ENCODE assay signal across 11 cellular contexts in the genomic region with DNA sequence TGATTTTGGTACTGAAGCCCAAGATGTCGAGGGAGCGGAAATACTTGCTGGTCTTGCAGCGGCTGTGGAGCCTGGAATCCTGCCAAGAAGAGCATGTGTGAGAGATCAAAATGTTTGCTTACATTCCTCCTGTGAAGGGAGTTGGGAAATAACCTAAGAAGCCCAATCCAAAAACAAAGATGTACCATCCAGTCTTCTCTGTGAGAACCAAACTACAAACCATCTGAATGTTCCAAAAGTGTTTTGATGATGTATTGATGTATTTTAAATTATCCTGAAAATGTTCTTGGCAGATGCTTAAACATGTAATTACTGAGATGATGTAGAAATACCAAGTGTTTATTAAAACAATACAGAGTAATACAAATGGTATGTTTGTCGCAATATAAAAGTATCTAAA. TPM values are rescaled to one million over a fixed set of nuclear protein-coding genes. Genes with fewer than 3 reads are reported as not detected.
DNase-seq lines count a peak whose midpoint lies in the region; ATAC-seq and TF ChIP-seq lines count a peak whose summit lies in the region.
"Had no signal": no experiment of that assay in that cellular context is flagged by ENCODE, and none has a peak within 500 bp of the region (broad histone marks: within the 10 kb centered on the region; RNA-seq: fewer than 3 reads in every experiment).

No MANE protein-coding gene starts in this region.

- TF ChIP-seq POLR2A in Peyer's patch (IDR thresholded peaks at IDR 0.05), result no peak

- H3K27me3 ChIP-seq in Peyer's patch, result no peaks in the 10 kb centered on the region
- no peaks in the 10 kb centered on the region for H3K27me3 ChIP-seq in naive thymus-derived CD4-positive, alpha-beta T cell (ENCODE audit: control insufficient read depth in 2 of 2, insufficient read depth in 2 of 2, low read length in 2 of 2)

- no peaks in the 10 kb centered on the region for H3K4me1 Mint-ChIP-seq in natural killer cell treated with Interleukin-12 subunit alpha and Interleukin-12 subunit beta and Interleukin-15 and Interleukin-18, amount 100 ng/mL, for 72 hours (ENCODE audit: low read depth in 2 of 2)
- H3K4me1 Mint-ChIP-seq in naive thymus-derived CD4-positive, alpha-beta T cell, result no peaks in the 10 kb centered on the region

- peaks cover 3% of the 10 kb centered on the region for H3K36me3 Mint-ChIP-seq in natural killer cell treated with Interleukin-12 subunit alpha and Interleukin-12 subunit beta and Interleukin-15 and Interleukin-18, amount 100 ng/mL, for 72 hours
- peaks cover 0 to 3% (median 0%) of the 10 kb centered on the region in 5 donors for H3K36me3 Mint-ChIP-seq in naive thymus-derived CD4-positive, alpha-beta T cell

- intact Hi-C loops in naive thymus-derived CD4-positive, alpha-beta T cell (cut with micrococcal nuclease), result no loop called here

- CTCF ChIA-PET in naive thymus-derived CD4-positive, alpha-beta T cell (lab: Charles Lee), result no interaction called here

- DNase-seq in EL, result peak; percentile 67
- peak in 2 of 3 donors; percentile 18 to 75 for DNase-seq in Peyer's patch
- DNase-seq in glomerular visceral epithelial cell (ENCODE audit: extremely low spot score), result peak; percentile 50
- peak; percentile 11 for DNase-seq in putamen (ENCODE audit: low spot score)
- DNase-seq in NCI-H1436 treated with DMSO at 0.1 percent for 48 hours (lab: John Stamatoyannopoulos, UW), result no peak
- DNase-seq in natural killer cell treated with Interleukin-12 subunit alpha and Interleukin-12 subunit beta and Interleukin-15 and Interleukin-18, amount 100 ng/mL, for 72 hours (ENCODE audit: low spot score), result no peak
- no peak for DNase-seq in HuH-7.5 (ENCODE audit: low spot score)
- DNase-seq in naive thymus-derived CD4-positive, alpha-beta T cell, result no peak

- H3K4me3 ChIP-seq in Peyer's patch, result no peak overlapping the region
- no peak overlapping the region for H3K4me3 ChIP-seq in naive thymus-derived CD4-positive, alpha-beta T cell (ENCODE audit: low read length)
- H3K4me3 ChIP-seq: GM12878, skin epidermis had no signal

- no peaks in the 10 kb centered on the region for H3K36me3 ChIP-seq in Peyer's patch
- no peaks in the 10 kb centered on the region for H3K36me3 ChIP-seq in naive thymus-derived CD4-positive, alpha-beta T cell (ENCODE audit: control insufficient read depth in 2 of 3, insufficient read depth in 3 of 3, low read length in 3 of 3)

- no peak overlapping the region for H3K4me3 Mint-ChIP-seq in natural killer cell treated with Interleukin-12 subunit alpha and Interleukin-12 subunit beta and Interleukin-15 and Interleukin-18, amount 100 ng/mL, for 72 hours
- no peak overlapping the region for H3K4me3 Mint-ChIP-seq in naive thymus-derived CD4-positive, alpha-beta T cell
- H3K4me3 Mint-ChIP-seq: T-helper 2 cell treated with Interferon-gamma antibody and Interleukin-4, amounts not matched to agents 5 μg/mL and 100 μg/mL, for 36 hours had no signal

- peaks cover 7% of the 10 kb centered on the region for H3K9me3 Mint-ChIP-seq in natural killer cell treated with Interleukin-12 subunit alpha and Interleukin-12 subunit beta and Interleukin-15 and Interleukin-18, amount 100 ng/mL, for 72 hours
- peaks cover 2 to 62% (median 18%) of the 10 kb centered on the region in 11 donors for H3K9me3 Mint-ChIP-seq in naive thymus-derived CD4-positive, alpha-beta T cell
- H3K9me3 Mint-ChIP-seq: T-helper 2 cell treated with Interferon-gamma antibody and Interleukin-4, amounts not matched to agents 5 μg/mL and 100 μg/mL, for 36 hours had no signal

- H3K27ac ChIP-seq in Peyer's patch, result peak overlapping the region in 3 of 4 donors; percentile 13 to 76 (median 39)
- H3K27ac ChIP-seq in naive thymus-derived CD4-positive, alpha-beta T cell (ENCODE audit: low read depth, low read length), result no peak overlapping the region

- no peak for ATAC-seq in natural killer cell treated with Interleukin-12 subunit alpha and Interleukin-12 subunit beta and Interleukin-15 and Interleukin-18, amount 100 ng/mL, for 72 hours
- ATAC-seq in naive thymus-derived CD4-positive, alpha-beta T cell, result no peak
- ATAC-seq: GM12878 had no signal

- H3K27me3 Mint-ChIP-seq in natural killer cell treated with Interleukin-12 subunit alpha and Interleukin-12 subunit beta and Interleukin-15 and Interleukin-18, amount 100 ng/mL, for 72 hours, result peaks cover 0 to 6% of the 10 kb centered on the region in 2 donors
- peaks cover 0 to 3% (median 0%) of the 10 kb centered on the region in 5 donors for H3K27me3 Mint-ChIP-seq in naive thymus-derived CD4-positive, alpha-beta T cell

- H3K9me3 ChIP-seq in Peyer's patch, result no peaks in the 10 kb centered on the region
- no peaks in the 10 kb centered on the region for H3K9me3 ChIP-seq in naive thymus-derived CD4-positive, alpha-beta T cell (ENCODE audit: control insufficient read depth in 2 of 3, low read length in 3 of 3)

- H3K27ac Mint-ChIP-seq in natural killer cell treated with Interleukin-12 subunit alpha and Interleukin-12 subunit beta and Interleukin-15 and Interleukin-18, amount 100 ng/mL, for 72 hours, result no peak overlapping the region
- H3K27ac Mint-ChIP-seq in naive thymus-derived CD4-positive, alpha-beta T cell, result no peak overlapping the region
- H3K27ac Mint-ChIP-seq: T-helper 2 cell treated with Interferon-gamma antibody and Interleukin-4, amounts not matched to agents 5 μg/mL and 100 μg/mL, for 36 hours had no signal

- TF ChIP-seq CTCF in Peyer's patch (IDR thresholded peaks at IDR 0.05), result no peak

- POLR2A ChIA-PET in naive thymus-derived CD4-positive, alpha-beta T cell (lab: Charles Lee), result no interaction called here

- no peaks in the 10 kb centered on the region for H3K4me1 ChIP-seq in Peyer's patch
- no peaks in the 10 kb centered on the region for H3K4me1 ChIP-seq in naive thymus-derived CD4-positive, alpha-beta T cell (ENCODE audit: control insufficient read depth in 2 of 2, insufficient read depth in 2 of 2, low read length in 2 of 2)

RNA-seq across cellular contexts. Expression of a gene that starts 10.1 kb away (rescaled TPM):
- not detected for total RNA-seq in Peyer's patch
- total RNA-seq in natural killer cell treated with Interleukin-12 subunit alpha and Interleukin-12 subunit beta and Interleukin-15 and Interleukin-18, amount 100 ng/mL, for 72 hours, result not detected
- total RNA-seq in naive thymus-derived CD4-positive, alpha-beta T cell, result not detected
- not detected for polyA plus RNA-seq in naive thymus-derived CD4-positive, alpha-beta T cell
- total RNA-seq: GM12878 had no signal
- polyA plus RNA-seq: GM12878 had no signal

RNA-seq across cellular contexts. Expression of a gene that starts 20.3 kb away (rescaled TPM):
- 100 to 1,000 TPM in 2 of 4 donors, 10 to 100 TPM in 2; 72.0 to 367 (median 194) TPM for total RNA-seq in Peyer's patch
- not detected for total RNA-seq in natural killer cell treated with Interleukin-12 subunit alpha and Interleukin-12 subunit beta and Interleukin-15 and Interleukin-18, amount 100 ng/mL, for 72 hours
- total RNA-seq in naive thymus-derived CD4-positive, alpha-beta T cell, result not detected
- polyA plus RNA-seq in naive thymus-derived CD4-positive, alpha-beta T cell, result not detected
- polyA plus RNA-seq: GM12878 had no signal

RNA-seq across cellular contexts. Expression of a gene that starts 51.6 kb away (rescaled TPM):
- 100 to 1,000 TPM in 1 of 4 donors, 10 to 100 TPM in 3; 62.7 to 129 (median 87.7) TPM for total RNA-seq in Peyer's patch
- not detected for total RNA-seq in natural killer cell treated with Interleukin-12 subunit alpha and Interleukin-12 subunit beta and Interleukin-15 and Interleukin-18, amount 100 ng/mL, for 72 hours
- not detected for total RNA-seq in naive thymus-derived CD4-positive, alpha-beta T cell
- polyA plus RNA-seq in naive thymus-derived CD4-positive, alpha-beta T cell, result not detected

Comparison
In these comparisons a context has a peak if more than half of its experiments do, and no peak if none do; other contexts are left out.
1. DNase-seq: peak in EL (single experiment), Peyer's patch (2 of 3), glomerular visceral epithelial cell (single experiment) and putamen (single experiment); none in NCI-H1436 treated with DMSO at 0.1 percent for 48 hours (single experiment), natural killer cell treated with Interleukin-12 subunit alpha and Interleukin-12 subunit beta and Interleukin-15 and Interleukin-18, amount 100 ng/mL, for 72 hours (single experiment), HuH-7.5 (single experiment) and naive thymus-derived CD4-positive, alpha-beta T cell (0 of 9).
2. RNA of a gene that starts 20.3 kb away (total RNA-seq): 72.0 to 367 TPM in Peyer's patch; not detected in natural killer cell treated with Interleukin-12 subunit alpha and Interleukin-12 subunit beta and Interleukin-15 and Interleukin-18, amount 100 ng/mL, for 72 hours and not detected in naive thymus-derived CD4-positive, alpha-beta T cell; every median in the first group is over 10 times any median in the second.
3. RNA of a gene that starts 51.6 kb away (total RNA-seq): 62.7 to 129 TPM in Peyer's patch; not detected in natural killer cell treated with Interleukin-12 subunit alpha and Interleukin-12 subunit beta and Interleukin-15 and Interleukin-18, amount 100 ng/mL, for 72 hours and not detected in naive thymus-derived CD4-positive, alpha-beta T cell; every median in the first group is over 10 times any median in the second.